1 cellular context compared by ENCODE assay signal in the genomic region with DNA sequence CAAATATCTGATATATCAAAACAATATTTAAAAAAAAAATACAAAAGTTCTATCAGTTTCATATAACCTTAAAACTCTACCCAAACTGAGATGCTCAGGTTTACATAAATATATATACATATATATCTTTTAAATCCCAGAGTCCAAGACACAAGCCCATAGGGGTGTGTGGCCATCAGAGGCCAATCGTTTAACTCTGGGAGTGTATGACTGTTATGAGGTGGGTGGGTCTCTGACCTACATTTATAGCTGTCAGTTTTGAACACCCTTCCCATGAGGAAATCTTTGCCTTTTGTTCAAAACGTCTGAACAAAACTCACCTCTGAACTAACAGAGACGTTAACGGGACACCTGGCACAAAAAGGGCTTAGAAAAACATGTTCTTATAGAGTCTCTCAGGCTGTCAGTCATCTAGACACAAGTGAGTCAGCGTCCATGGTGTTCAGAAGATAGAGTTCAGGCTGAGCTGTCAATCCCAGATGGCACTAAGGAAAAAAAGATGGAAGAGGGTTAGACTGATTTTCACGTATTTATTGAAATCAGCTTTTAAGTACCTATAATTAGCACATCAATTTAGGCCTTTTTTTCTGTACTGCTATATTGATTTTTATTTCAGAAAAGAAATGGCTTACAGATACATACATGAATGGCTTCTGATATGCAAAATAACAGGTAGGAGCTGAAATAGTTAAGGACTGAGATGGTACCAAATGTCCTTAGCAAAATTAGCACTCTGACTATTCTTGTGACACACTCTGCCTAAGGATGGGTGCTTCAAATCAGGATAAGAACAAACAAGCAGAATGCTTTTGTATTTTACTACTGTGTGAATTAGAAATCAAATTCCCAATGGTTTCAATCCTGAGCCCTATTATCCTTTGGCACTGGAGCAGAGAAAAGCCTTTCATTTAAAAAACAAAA.
TF ChIP-seq lines count a peak whose summit lies in the region.

No MANE protein-coding gene starts in this region.

TF ChIP-seq in K562, 482 proteins besides CTCF, POLR2A, EP300 and RAD21:
- TF ChIP-seq ZC3H8 (IDR thresholded peaks at IDR 0.05): no peak
- no peak for TF ChIP-seq GATAD2A (IDR thresholded peaks at IDR 0.05)
- TF ChIP-seq CREM (IDR thresholded peaks at IDR 0.05; ENCODE audit: low read depth): no peak
- no peak for TF ChIP-seq MCM7 (IDR thresholded peaks at IDR 0.05)
- TF ChIP-seq PTBP1 (IDR thresholded peaks at IDR 0.05; ENCODE audit: low read depth, low read length): no peak
- TF ChIP-seq, protein P1, sequence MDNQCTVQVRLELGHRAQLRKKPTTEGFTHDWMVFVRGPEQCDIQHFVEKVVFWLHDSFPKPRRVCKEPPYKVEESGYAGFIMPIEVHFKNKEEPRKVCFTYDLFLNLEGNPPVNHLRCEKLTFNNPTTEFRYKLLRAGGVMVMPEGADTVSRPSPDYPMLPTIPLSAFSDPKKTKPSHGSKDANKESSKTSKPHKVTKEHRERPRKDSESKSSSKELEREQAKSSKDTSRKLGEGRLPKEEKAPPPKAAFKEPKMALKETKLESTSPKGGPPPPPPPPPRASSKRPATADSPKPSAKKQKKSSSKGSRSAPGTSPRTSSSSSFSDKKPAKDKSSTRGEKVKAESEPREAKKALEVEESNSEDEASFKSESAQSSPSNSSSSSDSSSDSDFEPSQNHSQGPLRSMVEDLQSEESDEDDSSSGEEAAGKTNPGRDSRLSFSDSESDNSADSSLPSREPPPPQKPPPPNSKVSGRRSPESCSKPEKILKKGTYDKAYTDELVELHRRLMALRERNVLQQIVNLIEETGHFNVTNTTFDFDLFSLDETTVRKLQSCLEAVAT (IDR thresholded peaks at IDR 0.05): peak in 1 of 2 experiments; percentile 63; a peak in 1 of 4 replicates
- no peak for TF ChIP-seq EGR1 (conservative IDR thresholded peaks at IDR 0.05)
- 0 out of 2 replicates have a peak, but pooled peaks have one; percentile 31 for TF ChIP-seq FOSL1 (tag; conservative IDR thresholded peaks at IDR 0.05)
- no peak for TF ChIP-seq RFX5 (IDR thresholded peaks at IDR 0.05; ENCODE audit: low read depth, low read length)
- TF ChIP-seq ZNF75A (CRISPR knock-in tag; IDR thresholded peaks at IDR 0.05): no peak
- TF ChIP-seq, protein P2, sequence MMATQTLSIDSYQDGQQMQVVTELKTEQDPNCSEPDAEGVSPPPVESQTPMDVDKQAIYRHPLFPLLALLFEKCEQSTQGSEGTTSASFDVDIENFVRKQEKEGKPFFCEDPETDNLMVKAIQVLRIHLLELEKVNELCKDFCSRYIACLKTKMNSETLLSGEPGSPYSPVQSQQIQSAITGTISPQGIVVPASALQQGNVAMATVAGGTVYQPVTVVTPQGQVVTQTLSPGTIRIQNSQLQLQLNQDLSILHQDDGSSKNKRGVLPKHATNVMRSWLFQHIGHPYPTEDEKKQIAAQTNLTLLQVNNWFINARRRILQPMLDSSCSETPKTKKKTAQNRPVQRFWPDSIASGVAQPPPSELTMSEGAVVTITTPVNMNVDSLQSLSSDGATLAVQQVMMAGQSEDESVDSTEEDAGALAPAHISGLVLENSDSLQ (IDR thresholded peaks at IDR 0.05): peak; percentile 93
- TF ChIP-seq RBFOX2 (IDR thresholded peaks at IDR 0.05; ENCODE audit: low read depth, low read length): no peak
- TF ChIP-seq, protein P3, sequence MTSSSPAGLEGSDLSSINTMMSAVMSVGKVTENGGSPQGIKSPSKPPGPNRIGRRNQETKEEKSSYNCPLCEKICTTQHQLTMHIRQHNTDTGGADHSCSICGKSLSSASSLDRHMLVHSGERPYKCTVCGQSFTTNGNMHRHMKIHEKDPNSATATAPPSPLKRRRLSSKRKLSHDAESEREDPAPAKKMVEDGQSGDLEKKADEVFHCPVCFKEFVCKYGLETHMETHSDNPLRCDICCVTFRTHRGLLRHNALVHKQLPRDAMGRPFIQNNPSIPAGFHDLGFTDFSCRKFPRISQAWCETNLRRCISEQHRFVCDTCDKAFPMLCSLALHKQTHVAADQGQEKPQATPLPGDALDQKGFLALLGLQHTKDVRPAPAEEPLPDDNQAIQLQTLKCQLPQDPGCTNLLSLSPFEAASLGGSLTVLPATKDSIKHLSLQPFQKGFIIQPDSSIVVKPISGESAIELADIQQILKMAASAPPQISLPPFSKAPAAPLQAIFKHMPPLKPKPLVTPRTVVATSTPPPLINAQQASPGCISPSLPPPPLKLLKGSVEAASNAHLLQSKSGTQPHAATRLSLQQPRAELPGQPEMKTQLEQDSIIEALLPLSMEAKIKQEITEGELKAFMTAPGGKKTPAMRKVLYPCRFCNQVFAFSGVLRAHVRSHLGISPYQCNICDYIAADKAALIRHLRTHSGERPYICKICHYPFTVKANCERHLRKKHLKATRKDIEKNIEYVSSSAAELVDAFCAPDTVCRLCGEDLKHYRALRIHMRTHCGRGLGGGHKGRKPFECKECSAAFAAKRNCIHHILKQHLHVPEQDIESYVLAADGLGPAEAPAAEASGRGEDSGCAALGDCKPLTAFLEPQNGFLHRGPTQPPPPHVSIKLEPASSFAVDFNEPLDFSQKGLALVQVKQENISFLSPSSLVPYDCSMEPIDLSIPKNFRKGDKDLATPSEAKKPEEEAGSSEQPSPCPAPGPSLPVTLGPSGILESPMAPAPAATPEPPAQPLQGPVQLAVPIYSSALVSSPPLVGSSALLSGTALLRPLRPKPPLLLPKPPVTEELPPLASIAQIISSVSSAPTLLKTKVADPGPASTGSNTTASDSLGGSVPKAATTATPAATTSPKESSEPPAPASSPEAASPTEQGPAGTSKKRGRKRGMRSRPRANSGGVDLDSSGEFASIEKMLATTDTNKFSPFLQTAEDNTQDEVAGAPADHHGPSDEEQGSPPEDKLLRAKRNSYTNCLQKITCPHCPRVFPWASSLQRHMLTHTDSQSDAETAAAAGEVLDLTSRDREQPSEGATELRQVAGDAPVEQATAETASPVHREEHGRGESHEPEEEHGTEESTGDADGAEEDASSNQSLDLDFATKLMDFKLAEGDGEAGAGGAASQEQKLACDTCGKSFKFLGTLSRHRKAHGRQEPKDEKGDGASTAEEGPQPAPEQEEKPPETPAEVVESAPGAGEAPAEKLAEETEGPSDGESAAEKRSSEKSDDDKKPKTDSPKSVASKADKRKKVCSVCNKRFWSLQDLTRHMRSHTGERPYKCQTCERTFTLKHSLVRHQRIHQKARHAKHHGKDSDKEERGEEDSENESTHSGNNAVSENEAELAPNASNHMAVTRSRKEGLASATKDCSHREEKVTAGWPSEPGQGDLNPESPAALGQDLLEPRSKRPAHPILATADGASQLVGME (CRISPR knock-in tag; IDR thresholded peaks at IDR 0.05): no peak
- TF ChIP-seq PBX2 (CRISPR knock-in tag; IDR thresholded peaks at IDR 0.05; ENCODE audit: low read depth): no peak
- 0 out of 2 replicates have a peak, but pooled peaks have one; percentile 16 for TF ChIP-seq PBX2 (tag; conservative IDR thresholded peaks at IDR 0.05; ENCODE audit: low read depth)
- TF ChIP-seq NR4A1 (CRISPR knock-in tag; IDR thresholded peaks at IDR 0.05): no peak
- TF ChIP-seq NR4A1 (tag; IDR thresholded peaks at IDR 0.05): no peak
- TF ChIP-seq CBFB (CRISPR knock-in tag; IDR thresholded peaks at IDR 0.05): no peak
- no peak for TF ChIP-seq MYC (IDR thresholded peaks at IDR 0.05; ENCODE audit: low read depth, low read length)
- no peak for TF ChIP-seq MYC (CRISPR knock-in tag; IDR thresholded peaks at IDR 0.05; ENCODE audit: borderline replicate concordance, low read depth)
- peak; percentile 26 for TF ChIP-seq MEIS2 (IDR thresholded peaks at IDR 0.05; ENCODE audit: partially characterized antibody)
- TF ChIP-seq BCLAF1 (IDR thresholded peaks at IDR 0.05; ENCODE audit: borderline replicate concordance in 1 of 2, control insufficient read depth in 1 of 2, low read depth in 2 of 2, low read length in 1 of 2): no peak
- no peak for TF ChIP-seq TCF7 (IDR thresholded peaks at IDR 0.05; ENCODE audit: borderline replicate concordance)
- no peak for TF ChIP-seq XRCC4 (IDR thresholded peaks at IDR 0.05; ENCODE audit: extremely low read depth, insufficient read depth, insufficient read length)
- TF ChIP-seq RB1 (IDR thresholded peaks at IDR 0.05; ENCODE audit: low read depth): no peak
- TF ChIP-seq, protein P4, sequence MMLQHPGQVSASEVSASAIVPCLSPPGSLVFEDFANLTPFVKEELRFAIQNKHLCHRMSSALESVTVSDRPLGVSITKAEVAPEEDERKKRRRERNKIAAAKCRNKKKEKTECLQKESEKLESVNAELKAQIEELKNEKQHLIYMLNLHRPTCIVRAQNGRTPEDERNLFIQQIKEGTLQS (IDR thresholded peaks at IDR 0.05): 0 out of 2 replicates have a peak, but pooled peaks have one; percentile 9
- TF ChIP-seq, protein P4 (CRISPR knock-in tag; conservative IDR thresholded peaks at IDR 0.05): no peak
- TF ChIP-seq ZNF445 (CRISPR knock-in tag; IDR thresholded peaks at IDR 0.05; ENCODE audit: low read depth): no peak
